12 cellular contexts compared by ENCODE assay signal in the genomic region with DNA sequence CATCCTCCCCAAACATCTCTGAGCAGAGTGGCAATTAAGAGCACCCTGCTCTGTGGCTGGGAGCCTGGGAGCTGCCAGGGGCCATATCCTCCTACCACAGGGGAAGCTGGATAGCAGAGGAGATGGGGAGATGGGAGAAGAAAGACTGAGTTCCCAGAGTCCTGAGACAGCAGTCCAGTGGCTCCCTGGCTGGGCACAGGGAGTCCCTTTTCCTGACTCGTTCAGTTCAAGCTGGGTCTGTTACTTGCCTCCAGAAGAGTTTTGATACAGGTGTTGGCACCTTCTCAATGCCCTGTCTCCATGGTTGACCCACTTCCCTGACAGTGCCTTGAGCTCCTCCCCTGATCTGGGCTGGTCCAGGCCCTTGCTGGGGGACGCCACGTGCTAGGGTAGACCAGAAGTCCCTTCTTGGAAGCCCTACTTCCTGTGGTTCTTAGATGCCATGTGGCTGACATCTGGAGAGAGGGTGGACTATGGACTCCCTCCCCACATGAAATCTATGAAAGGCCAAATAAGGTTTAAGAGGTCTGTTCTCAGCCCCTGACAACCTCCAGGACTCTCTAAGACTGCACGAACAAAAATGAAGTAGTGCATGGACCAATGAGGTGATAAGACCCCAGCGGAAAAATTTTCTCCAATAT.
A peak's percentile ranks its signal among the peaks of the same experiment; 100 is the strongest.
DNase-seq lines count a peak whose midpoint lies in the region; ATAC-seq and TF ChIP-seq lines count a peak whose summit lies in the region.
"Had no signal": no experiment of that assay in that cellular context is flagged by ENCODE, and none has a peak within 500 bp of the region (broad histone marks: within the 10 kb centered on the region; RNA-seq: fewer than 3 reads in every experiment).

No MANE protein-coding gene starts in this region.

- no peak overlapping the region for H2BK12ac ChIP-seq in neuronal stem cell (ENCODE audit: low read length)

- no peak overlapping the region for H3K4ac ChIP-seq in neuronal stem cell (ENCODE audit: low read length)

- no peak overlapping the region for H3K14ac ChIP-seq in neuronal stem cell (ENCODE audit: low read length)

- H2AK5ac ChIP-seq in neuronal stem cell (ENCODE audit: low read depth, low read length): peak overlapping the region; percentile 22

- H3K36me3 ChIP-seq in heart right ventricle: no peaks in the 10 kb centered on the region
- H3K36me3 ChIP-seq in esophagus squamous epithelium: no peaks in the 10 kb centered on the region
- H3K36me3 ChIP-seq in neuronal stem cell (replicated peaks in 1 of 2; ENCODE audit: control insufficient read depth in 2 of 2, insufficient read depth in 2 of 2, low read length in 2 of 2): no peaks in the 10 kb centered on the region
- H3K36me3 ChIP-seq in vagina: no peaks in the 10 kb centered on the region
- no peaks in the 10 kb centered on the region for H3K36me3 ChIP-seq in thyroid gland

- intact Hi-C loops in heart right ventricle (cut with DNase I): loop anchor here in 6 of 10 donors (2.0 to 10.0 kb wide), 6 partner anchors 59 to 229 kb away; no protein-coding TSS in a partner anchor
- intact Hi-C loops in left ventricle myocardium superior (cut with micrococcal nuclease): no loop called here
- intact Hi-C loops in esophagus squamous epithelium (cut with DNase I): loop anchor here (5.0 kb wide), 1 partner anchor 232 kb away; no protein-coding TSS in a partner anchor
- intact Hi-C loops in vagina (cut with DNase I): loop anchor here (1.0 to 10.0 kb wide), 2 partner anchors 91 to 224 kb away; no protein-coding TSS in a partner anchor
- intact Hi-C loops in thyroid gland (cut with DNase I): loop anchor here (10.0 kb wide), 1 partner anchor 229 kb away; a partner anchor contains a TSS

- no peak for TF ChIP-seq CTCF in heart right ventricle (IDR thresholded peaks at IDR 0.05)
- no peak for TF ChIP-seq CTCF in esophagus squamous epithelium (IDR thresholded peaks at IDR 0.05)
- no peak for TF ChIP-seq CTCF in vagina (IDR thresholded peaks at IDR 0.05)
- TF ChIP-seq CTCF in thyroid gland (IDR thresholded peaks at IDR 0.05): no peak

- no peak overlapping the region for H4K91ac ChIP-seq in neuronal stem cell (ENCODE audit: low read depth, low read length, poor library complexity)

- no peak overlapping the region for H3K23ac ChIP-seq in neuronal stem cell (ENCODE audit: low read depth, low read length, poor library complexity)

- H2AFZ ChIP-seq in neuronal stem cell (ENCODE audit: low read length): no peak overlapping the region

- H2BK120ac ChIP-seq in neuronal stem cell (ENCODE audit: low read depth, low read length): no peak overlapping the region

- H3K79me1 ChIP-seq in neuronal stem cell (ENCODE audit: low read depth, low read length): no peaks in the 10 kb centered on the region

- ATAC-seq in heart right ventricle (no peak), left ventricle myocardium superior (no peak), GM19324 (IDR thresholded peaks at IDR 0.05; ENCODE audit: low FRiP score, unreplicated experiment) (no peak)

- H3K27ac ChIP-seq in heart right ventricle (peak overlapping the region in 8 of 10 donors; percentile 1 to 99 (median 81)), esophagus squamous epithelium (peak overlapping the region; percentile 72 to 99 (median 92)), neuronal stem cell (replicated peaks; ENCODE audit: low read length) (no peak overlapping the region), vagina (peak overlapping the region; percentile 95), thyroid gland (no peak overlapping the region)

- H3K9ac ChIP-seq in neuronal stem cell (ENCODE audit: low read depth, low read length, poor library complexity): peak overlapping the region; percentile 34

- H3K27me3 ChIP-seq in heart right ventricle (no peaks in the 10 kb centered on the region), esophagus squamous epithelium (no peaks in the 10 kb centered on the region), neuronal stem cell (ENCODE audit: control insufficient read depth in 3 of 3, insufficient read depth in 3 of 3, low read depth in 1 of 3, low read length in 3 of 3) (peaks cover 0 to 5% (median 0%) of the 10 kb centered on the region in 3 experiments), vagina (no peaks in the 10 kb centered on the region), thyroid gland (no peaks in the 10 kb centered on the region)

- H3K18ac ChIP-seq in neuronal stem cell (ENCODE audit: low read length): no peak overlapping the region

- peaks cover 0 to 2% (median 0%) of the 10 kb centered on the region in 11 donors for H3K9me3 ChIP-seq in heart right ventricle
- peaks cover 0 to under 1% (median 0%) of the 10 kb centered on the region in 3 donors for H3K9me3 ChIP-seq in esophagus squamous epithelium
- H3K9me3 ChIP-seq in neuronal stem cell (replicated peaks in 1 of 2; ENCODE audit: control insufficient read depth in 2 of 2, insufficient read depth in 1 of 2, low read depth in 1 of 2, low read length in 2 of 2): no peaks in the 10 kb centered on the region
- H3K9me3 ChIP-seq in vagina: no peaks in the 10 kb centered on the region
- no peaks in the 10 kb centered on the region for H3K9me3 ChIP-seq in thyroid gland

- no peak overlapping the region for H2BK15ac ChIP-seq in neuronal stem cell (ENCODE audit: low read length)

- H4K8ac ChIP-seq in neuronal stem cell (ENCODE audit: low read depth, low read length): no peak overlapping the region

- DNase-seq in heart right ventricle: no peak
- no peak for DNase-seq in left ventricle myocardium superior
- no peak for DNase-seq in esophagus squamous epithelium (lab: John Stamatoyannopoulos, UW)
- DNase-seq in neuronal stem cell (ENCODE audit: low spot score): no peak
- no peak for DNase-seq in vagina (ENCODE audit: extremely low spot score in 2 of 2)
- no peak for DNase-seq in thyroid gland
- no peak for DNase-seq in stimulated activated naive CD4-positive, alpha-beta T cell treated with Interleukin-2 at 50 U/mL for 16 hours (lab: John Stamatoyannopoulos, UW)
- DNase-seq: activated CD4-positive, alpha-beta T cell treated with anti-CD3 and anti-CD28 coated beads, Interleukin-2, amount 50 U/mL, for 1 hour; NCI-H146; NCI-H774; substantia nigra had no signal

- no peak overlapping the region for H3K4me2 ChIP-seq in neuronal stem cell (ENCODE audit: insufficient read depth, low read length, poor library complexity, severe bottlenecking)

- TF ChIP-seq POLR2A in esophagus squamous epithelium (IDR thresholded peaks at IDR 0.05) (no peak), vagina (IDR thresholded peaks at IDR 0.05) (no peak), thyroid gland (IDR thresholded peaks at IDR 0.05) (no peak)

- H3K4me3 ChIP-seq in heart right ventricle (no peak overlapping the region), esophagus squamous epithelium (no peak overlapping the region), neuronal stem cell (ENCODE audit: low read length in 2 of 2) (no peak overlapping the region), vagina (no peak overlapping the region), thyroid gland (replicated peaks in 1 of 3) (no peak overlapping the region)

- WGBS in heart right ventricle, 2 donors: 97% methylated on average over 5 of the region's 5 CpGs
- whole genome bisulfite sequencing in esophagus squamous epithelium, 2 donors: 94 to 100% methylated on average over 1 to 2 of the region's 5 CpGs
- no CpG with 5 or more reads among the region's 5 CpGs for whole genome bisulfite sequencing in neuronal stem cell (ENCODE audit: extremely low coverage in 2 of 2, insufficient read length in 2 of 2, insufficient replicate concordance in 1 of 2), 2 donors
- 95 to 100% methylated on average over 5 of the region's 5 CpGs for WGBS in thyroid gland, 2 donors

- H3K4me1 ChIP-seq in heart right ventricle (peaks cover 0 to 88% (median 48%) of the 10 kb centered on the region in 9 donors), esophagus squamous epithelium (peaks cover 44 to 93% (median 71%) of the 10 kb centered on the region in 3 donors), neuronal stem cell (ENCODE audit: control insufficient read depth in 2 of 2, insufficient read depth in 1 of 2, low read depth in 1 of 2, low read length in 2 of 2) (peaks cover 4 to 12% of the 10 kb centered on the region in 2 donors), vagina (peaks cover 75% of the 10 kb centered on the region), thyroid gland (peaks cover 27 to 48% of the 10 kb centered on the region in 2 donors)

- H2BK5ac ChIP-seq in neuronal stem cell (ENCODE audit: low read length): no peak overlapping the region

Comparison
In these comparisons a context has a peak if more than half of its experiments do, and no peak if none do; other contexts are left out.
1. H3K27ac ChIP-seq: peak in heart right ventricle (8 of 10), esophagus squamous epithelium (4 of 4) and vagina (single experiment); none in neuronal stem cell (single experiment) and thyroid gland (0 of 3).